Comparison of ENCODE assay signal across 8 cellular contexts in the genomic region with DNA sequence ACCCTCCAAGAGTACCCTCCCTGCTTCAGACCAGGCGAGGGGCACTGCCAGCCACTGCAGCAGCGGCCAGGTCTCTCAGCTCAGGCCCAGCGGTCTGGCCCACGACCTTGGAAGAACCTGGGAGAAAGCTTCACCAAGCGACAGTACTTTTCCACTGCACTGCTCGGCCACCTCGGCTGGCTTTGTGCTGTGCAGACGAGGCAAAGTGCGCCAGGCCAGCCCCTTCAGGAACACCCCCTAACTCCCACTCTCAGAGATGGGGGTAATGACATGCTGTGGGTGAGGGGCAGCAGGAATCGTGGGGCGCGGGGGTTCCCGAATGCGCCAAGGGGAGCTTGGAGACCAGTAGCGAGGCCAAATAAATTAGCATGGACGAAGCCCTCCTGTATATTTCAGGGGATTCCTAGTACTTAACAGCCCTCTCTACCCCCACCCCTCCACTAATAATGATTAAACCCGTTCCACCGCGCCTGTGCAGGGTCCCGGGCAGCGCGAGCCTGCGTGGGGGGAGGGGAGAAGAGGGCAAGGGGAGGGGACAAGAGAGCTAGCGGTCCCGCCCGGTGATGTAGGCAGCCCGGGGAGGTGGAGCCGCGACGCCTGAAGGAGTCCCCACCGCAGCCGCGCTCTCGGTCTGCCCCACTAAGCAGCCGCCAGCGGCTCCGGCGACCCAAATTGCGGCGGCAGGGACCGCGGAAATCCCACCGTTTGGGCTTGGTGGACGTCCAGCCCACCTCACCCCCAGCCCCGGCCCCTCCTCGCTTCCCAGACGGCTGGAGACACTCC. TPM values are rescaled to one million over a fixed set of nuclear protein-coding genes. Genes with fewer than 3 reads are reported as not detected.
DNase-seq lines count a peak whose midpoint lies in the region; ATAC-seq, FAIRE-seq and TF ChIP-seq lines count a peak whose summit lies in the region.

A gene with protein sequence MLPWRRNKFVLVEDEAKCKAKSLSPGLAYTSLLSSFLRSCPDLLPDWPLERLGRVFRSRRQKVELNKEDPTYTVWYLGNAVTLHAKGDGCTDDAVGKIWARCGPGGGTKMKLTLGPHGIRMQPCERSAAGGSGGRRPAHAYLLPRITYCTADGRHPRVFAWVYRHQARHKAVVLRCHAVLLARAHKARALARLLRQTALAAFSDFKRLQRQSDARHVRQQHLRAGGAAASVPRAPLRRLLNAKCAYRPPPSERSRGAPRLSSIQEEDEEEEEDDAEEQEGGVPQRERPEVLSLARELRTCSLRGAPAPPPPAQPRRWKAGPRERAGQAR (plus strand): TSS at position 629 of the 783 bp plus-strand sequence. CDS start 401 bp downstream, outside the sequence.

- H3K27ac ChIP-seq in SJCRH30 (peak within 1 kb of the TSS; percentile 38; the same call in 1 of the 2 replicates), osteoblast (ENCODE audit: low read depth, low read length) (no peak within 1 kb of the TSS)

- no peak for FAIRE-seq in frontal cortex (lab: Jason Lieb, UNC)

- H2AFZ ChIP-seq in osteoblast (ENCODE audit: low read length) = no peak within 1 kb of the TSS

- H3K4me1 ChIP-seq in SJCRH30 (no peaks in the 10 kb centered on the region), osteoblast (ENCODE audit: insufficient read depth, low read length) (no peaks in the 10 kb centered on the region)

- H3K4me3 ChIP-seq in SJCRH30 (peak within 1 kb of the TSS; percentile 51), osteoblast (ENCODE audit: insufficient read depth, low read length) (peak within 1 kb of the TSS; percentile 25)

- no peak within 1 kb of the TSS for H3K4me2 ChIP-seq in osteoblast (ENCODE audit: insufficient read depth, low read length)

- no peak for ATAC-seq in GM18861 (IDR thresholded peaks at IDR 0.05; ENCODE audit: unreplicated experiment)
- no peak for ATAC-seq in HG03039 (IDR thresholded peaks at IDR 0.05; ENCODE audit: unreplicated experiment)
- ATAC-seq in HG03045 (IDR thresholded peaks at IDR 0.05; ENCODE audit: unreplicated experiment) = no peak

- H3K27me3 ChIP-seq in SJCRH30 (peaks cover 3% of the 10 kb centered on the region; the same call in 1 of the 2 replicates), osteoblast (ENCODE audit: insufficient read depth, low read length) (peaks cover 75% of the 10 kb centered on the region)

- DNase-seq in EL (peak; percentile 31), SJCRH30 (peak; percentile 62 to 63), frontal cortex (ENCODE audit: low spot score in 2 of 2) (peak; percentile 68 to 76), osteoblast (ENCODE audit: insufficient read length, low spot score, missing footprints) (peak; percentile 88), NK-92 (lab: John Stamatoyannopoulos, UW; ENCODE audit: unreplicated experiment) (no peak)

- TF ChIP-seq CTCF in osteoblast (IDR thresholded peaks at IDR 0.05; ENCODE audit: extremely low read depth, low read depth, low read length) = no peak

- H3K36me3 ChIP-seq in SJCRH30 (no peaks in the 10 kb centered on the region), osteoblast (ENCODE audit: insufficient read depth, low read length) (no peaks in the 10 kb centered on the region)

- no peaks in the 10 kb centered on the region for H3K79me2 ChIP-seq in osteoblast (ENCODE audit: insufficient read depth, low read length)

- H3K9me3 ChIP-seq in SJCRH30 (replicated peaks) = no peaks in the 10 kb centered on the region
- no peaks in the 10 kb centered on the region for H3K9me3 ChIP-seq in osteoblast (ENCODE audit: low read depth, low read length)

- H4K20me1 ChIP-seq in osteoblast (ENCODE audit: insufficient read depth, low read length) = no peaks in the 10 kb centered on the region

RNA-seq across cellular contexts. Expression of the gene that starts here (rescaled TPM):
- 0.25 and 0.73 TPM in 2 replicates for total RNA-seq in SJCRH30 (2014; rRNA removed; shearing (Covaris generic))
- 0.82 TPM for total RNA-seq in frontal cortex
- under 0.01 TPM in 1 of 2 replicates, not detected in the other for total RNA-seq in osteoblast

Comparison
In these comparisons a context has a peak if more than half of its experiments do, and no peak if none do; other contexts are left out.
1. Peak in DNase-seq, H3K4me3 ChIP-seq and H3K27ac ChIP-seq in SJCRH30; RNA of the gene not detected or under 1 TPM.
2. Peak in DNase-seq in frontal cortex; RNA of the gene not detected or under 1 TPM.
3. Peak in DNase-seq and H3K4me3 ChIP-seq in osteoblast; RNA of the gene not detected or under 1 TPM.